1 cellular context compared by ENCODE assay signal in the genomic region with DNA sequence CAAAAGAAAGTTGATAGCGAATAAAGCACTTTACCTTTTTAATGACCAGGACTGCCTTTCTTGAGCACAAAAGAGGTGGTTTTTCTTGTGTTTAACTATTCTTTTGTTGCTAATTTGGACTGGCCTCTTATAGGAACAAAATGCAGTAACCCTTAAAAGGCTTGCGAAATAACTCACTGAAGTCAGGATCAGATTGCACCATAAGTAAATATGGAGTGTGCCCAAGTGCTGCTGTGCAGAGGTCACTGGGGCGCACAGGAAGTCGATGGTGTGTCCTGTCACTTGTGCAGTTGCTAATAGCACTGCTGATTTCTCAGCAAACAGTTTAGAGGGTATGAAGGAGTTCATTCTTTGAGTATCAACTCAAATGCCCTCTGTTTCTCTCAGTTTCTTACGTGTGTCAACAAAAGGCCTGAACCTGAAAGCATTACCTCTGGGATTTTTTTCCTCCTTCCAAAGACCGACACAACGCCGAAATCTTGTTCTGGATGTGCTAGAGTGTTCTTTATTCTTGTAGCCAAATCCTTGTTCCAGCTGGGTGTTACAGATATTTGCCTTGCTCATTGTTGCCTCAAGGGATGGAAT.
TF ChIP-seq lines count a peak whose summit lies in the region.

No MANE protein-coding gene starts in this region.

TF ChIP-seq in HepG2, 621 proteins besides CTCF, POLR2A, EP300 and RAD21 (continued from another document and continues in another):
- TF ChIP-seq, protein P1, sequence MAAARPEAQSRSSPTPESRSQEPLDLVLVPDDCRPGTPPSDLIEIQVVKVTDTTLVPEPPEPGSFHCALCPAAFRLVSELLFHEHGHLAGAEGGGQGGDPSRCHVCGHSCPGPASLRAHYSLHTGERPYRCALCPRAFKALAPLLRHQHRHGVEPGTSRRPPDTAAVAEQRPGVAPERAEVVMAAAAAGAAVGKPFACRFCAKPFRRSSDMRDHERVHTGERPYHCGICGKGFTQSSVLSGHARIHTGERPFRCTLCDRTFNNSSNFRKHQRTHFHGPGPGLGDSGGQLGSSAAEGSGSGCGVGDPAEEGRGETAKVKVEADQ (CRISPR knock-in tag; IDR thresholded peaks at IDR 0.05; ENCODE audit: borderline replicate concordance): 0 out of 2 replicates have a peak, but pooled peaks have one; percentile 66
- TF ChIP-seq RBAK (CRISPR knock-in tag; IDR thresholded peaks at IDR 0.05) (0 out of 2 replicates have a peak, but pooled peaks have one; percentile 72), PLRG1 (conservative IDR thresholded peaks at IDR 0.05) (no peak), ZNF33A (CRISPR knock-in tag; IDR thresholded peaks at IDR 0.05; ENCODE audit: borderline replicate concordance) (no peak), FOXJ3 (CRISPR knock-in tag; IDR thresholded peaks at IDR 0.05; ENCODE audit: borderline replicate concordance) (peak; percentile 95), BORCS8-MEF2B (CRISPR knock-in tag; IDR thresholded peaks at IDR 0.05) (peak; percentile 70; the same call in 1 of the 2 replicates), ZNF383 (CRISPR knock-in tag; IDR thresholded peaks at IDR 0.05; ENCODE audit: borderline replicate concordance) (no peak), ZNF232 (CRISPR knock-in tag; IDR thresholded peaks at IDR 0.05; ENCODE audit: borderline replicate concordance) (no peak; the same call in 1 of the 2 replicates), HNF4A (CRISPR knock-in tag; IDR thresholded peaks at IDR 0.05) (peak; percentile 99), ZNF326 (CRISPR knock-in tag; IDR thresholded peaks at IDR 0.05; ENCODE audit: borderline replicate concordance) (no peak), EHMT2 (IDR thresholded peaks at IDR 0.05; ENCODE audit: borderline replicate concordance, low read depth, low read length) (no peak; the same call in 1 of the 2 replicates), HOXA7 (CRISPR knock-in tag; IDR thresholded peaks at IDR 0.05) (no peak), ZNF33B (CRISPR knock-in tag; IDR thresholded peaks at IDR 0.05) (no peak), ZNF737 (CRISPR knock-in tag; IDR thresholded peaks at IDR 0.05; ENCODE audit: borderline replicate concordance) (no peak), ZSCAN29 (CRISPR knock-in tag; conservative IDR thresholded peaks at IDR 0.05) (peak; percentile 94), ZNF709 (CRISPR knock-in tag; IDR thresholded peaks at IDR 0.05) (no peak), TARDBP (CRISPR knock-in tag; IDR thresholded peaks at IDR 0.05) (peak; percentile 98), RFXAP (CRISPR knock-in tag; IDR thresholded peaks at IDR 0.05; ENCODE audit: borderline replicate concordance) (peak; percentile 95; the same call in 1 of the 2 replicates), FOXP1 (IDR thresholded peaks at IDR 0.05) (peak; percentile 43; the same call in 1 of the 2 replicates), FOXP1 (CRISPR knock-in tag; IDR thresholded peaks at IDR 0.05) (peak; percentile 95), MEF2D (CRISPR knock-in tag; IDR thresholded peaks at IDR 0.05) (peak; percentile 96), ZNF660 (CRISPR knock-in tag; IDR thresholded peaks at IDR 0.05; ENCODE audit: borderline replicate concordance, low read depth) (no peak), ZNF720 (CRISPR knock-in tag; IDR thresholded peaks at IDR 0.05) (no peak), ZNF563 (CRISPR knock-in tag; IDR thresholded peaks at IDR 0.05) (peak; percentile 38; the same call in 1 of the 2 replicates), REL (CRISPR knock-in tag; conservative IDR thresholded peaks at IDR 0.05) (no peak), RBM22 (optimal IDR thresholded peaks at IDR 0.05; ENCODE audit: low read length) (no peak), NFE2 (CRISPR knock-in tag; IDR thresholded peaks at IDR 0.05) (no peak)
- TF ChIP-seq, protein P2, sequence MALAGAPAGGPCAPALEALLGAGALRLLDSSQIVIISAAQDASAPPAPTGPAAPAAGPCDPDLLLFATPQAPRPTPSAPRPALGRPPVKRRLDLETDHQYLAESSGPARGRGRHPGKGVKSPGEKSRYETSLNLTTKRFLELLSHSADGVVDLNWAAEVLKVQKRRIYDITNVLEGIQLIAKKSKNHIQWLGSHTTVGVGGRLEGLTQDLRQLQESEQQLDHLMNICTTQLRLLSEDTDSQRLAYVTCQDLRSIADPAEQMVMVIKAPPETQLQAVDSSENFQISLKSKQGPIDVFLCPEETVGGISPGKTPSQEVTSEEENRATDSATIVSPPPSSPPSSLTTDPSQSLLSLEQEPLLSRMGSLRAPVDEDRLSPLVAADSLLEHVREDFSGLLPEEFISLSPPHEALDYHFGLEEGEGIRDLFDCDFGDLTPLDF (CRISPR knock-in tag; IDR thresholded peaks at IDR 0.05): no peak
- TF ChIP-seq, protein P3, sequence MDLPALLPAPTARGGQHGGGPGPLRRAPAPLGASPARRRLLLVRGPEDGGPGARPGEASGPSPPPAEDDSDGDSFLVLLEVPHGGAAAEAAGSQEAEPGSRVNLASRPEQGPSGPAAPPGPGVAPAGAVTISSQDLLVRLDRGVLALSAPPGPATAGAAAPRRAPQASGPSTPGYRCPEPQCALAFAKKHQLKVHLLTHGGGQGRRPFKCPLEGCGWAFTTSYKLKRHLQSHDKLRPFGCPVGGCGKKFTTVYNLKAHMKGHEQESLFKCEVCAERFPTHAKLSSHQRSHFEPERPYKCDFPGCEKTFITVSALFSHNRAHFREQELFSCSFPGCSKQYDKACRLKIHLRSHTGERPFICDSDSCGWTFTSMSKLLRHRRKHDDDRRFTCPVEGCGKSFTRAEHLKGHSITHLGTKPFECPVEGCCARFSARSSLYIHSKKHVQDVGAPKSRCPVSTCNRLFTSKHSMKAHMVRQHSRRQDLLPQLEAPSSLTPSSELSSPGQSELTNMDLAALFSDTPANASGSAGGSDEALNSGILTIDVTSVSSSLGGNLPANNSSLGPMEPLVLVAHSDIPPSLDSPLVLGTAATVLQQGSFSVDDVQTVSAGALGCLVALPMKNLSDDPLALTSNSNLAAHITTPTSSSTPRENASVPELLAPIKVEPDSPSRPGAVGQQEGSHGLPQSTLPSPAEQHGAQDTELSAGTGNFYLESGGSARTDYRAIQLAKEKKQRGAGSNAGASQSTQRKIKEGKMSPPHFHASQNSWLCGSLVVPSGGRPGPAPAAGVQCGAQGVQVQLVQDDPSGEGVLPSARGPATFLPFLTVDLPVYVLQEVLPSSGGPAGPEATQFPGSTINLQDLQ (CRISPR knock-in tag; IDR thresholded peaks at IDR 0.05): no peak
- TF ChIP-seq, protein P4, sequence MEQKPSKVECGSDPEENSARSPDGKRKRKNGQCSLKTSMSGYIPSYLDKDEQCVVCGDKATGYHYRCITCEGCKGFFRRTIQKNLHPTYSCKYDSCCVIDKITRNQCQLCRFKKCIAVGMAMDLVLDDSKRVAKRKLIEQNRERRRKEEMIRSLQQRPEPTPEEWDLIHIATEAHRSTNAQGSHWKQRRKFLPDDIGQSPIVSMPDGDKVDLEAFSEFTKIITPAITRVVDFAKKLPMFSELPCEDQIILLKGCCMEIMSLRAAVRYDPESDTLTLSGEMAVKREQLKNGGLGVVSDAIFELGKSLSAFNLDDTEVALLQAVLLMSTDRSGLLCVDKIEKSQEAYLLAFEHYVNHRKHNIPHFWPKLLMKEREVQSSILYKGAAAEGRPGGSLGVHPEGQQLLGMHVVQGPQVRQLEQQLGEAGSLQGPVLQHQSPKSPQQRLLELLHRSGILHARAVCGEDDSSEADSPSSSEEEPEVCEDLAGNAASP (CRISPR knock-in tag; IDR thresholded peaks at IDR 0.05; ENCODE audit: borderline replicate concordance): peak; percentile 99
- TF ChIP-seq, protein P5, sequence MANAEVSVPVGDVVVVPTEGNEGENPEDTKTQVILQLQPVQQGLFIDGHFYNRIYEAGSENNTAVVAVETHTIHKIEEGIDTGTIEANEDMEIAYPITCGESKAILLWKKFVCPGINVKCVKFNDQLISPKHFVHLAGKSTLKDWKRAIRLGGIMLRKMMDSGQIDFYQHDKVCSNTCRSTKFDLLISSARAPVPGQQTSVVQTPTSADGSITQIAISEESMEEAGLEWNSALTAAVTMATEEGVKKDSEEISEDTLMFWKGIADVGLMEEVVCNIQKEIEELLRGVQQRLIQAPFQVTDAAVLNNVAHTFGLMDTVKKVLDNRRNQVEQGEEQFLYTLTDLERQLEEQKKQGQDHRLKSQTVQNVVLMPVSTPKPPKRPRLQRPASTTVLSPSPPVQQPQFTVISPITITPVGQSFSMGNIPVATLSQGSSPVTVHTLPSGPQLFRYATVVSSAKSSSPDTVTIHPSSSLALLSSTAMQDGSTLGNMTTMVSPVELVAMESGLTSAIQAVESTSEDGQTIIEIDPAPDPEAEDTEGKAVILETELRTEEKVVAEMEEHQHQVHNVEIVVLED (CRISPR knock-in tag; IDR thresholded peaks at IDR 0.05; ENCODE audit: borderline replicate concordance): peak; percentile 62; the same call in 1 of the 2 replicates
- TF ChIP-seq, protein P6, sequence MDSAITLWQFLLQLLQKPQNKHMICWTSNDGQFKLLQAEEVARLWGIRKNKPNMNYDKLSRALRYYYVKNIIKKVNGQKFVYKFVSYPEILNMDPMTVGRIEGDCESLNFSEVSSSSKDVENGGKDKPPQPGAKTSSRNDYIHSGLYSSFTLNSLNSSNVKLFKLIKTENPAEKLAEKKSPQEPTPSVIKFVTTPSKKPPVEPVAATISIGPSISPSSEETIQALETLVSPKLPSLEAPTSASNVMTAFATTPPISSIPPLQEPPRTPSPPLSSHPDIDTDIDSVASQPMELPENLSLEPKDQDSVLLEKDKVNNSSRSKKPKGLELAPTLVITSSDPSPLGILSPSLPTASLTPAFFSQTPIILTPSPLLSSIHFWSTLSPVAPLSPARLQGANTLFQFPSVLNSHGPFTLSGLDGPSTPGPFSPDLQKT (CRISPR knock-in tag; IDR thresholded peaks at IDR 0.05; ENCODE audit: borderline replicate concordance): no peak
- TF ChIP-seq, protein P7, sequence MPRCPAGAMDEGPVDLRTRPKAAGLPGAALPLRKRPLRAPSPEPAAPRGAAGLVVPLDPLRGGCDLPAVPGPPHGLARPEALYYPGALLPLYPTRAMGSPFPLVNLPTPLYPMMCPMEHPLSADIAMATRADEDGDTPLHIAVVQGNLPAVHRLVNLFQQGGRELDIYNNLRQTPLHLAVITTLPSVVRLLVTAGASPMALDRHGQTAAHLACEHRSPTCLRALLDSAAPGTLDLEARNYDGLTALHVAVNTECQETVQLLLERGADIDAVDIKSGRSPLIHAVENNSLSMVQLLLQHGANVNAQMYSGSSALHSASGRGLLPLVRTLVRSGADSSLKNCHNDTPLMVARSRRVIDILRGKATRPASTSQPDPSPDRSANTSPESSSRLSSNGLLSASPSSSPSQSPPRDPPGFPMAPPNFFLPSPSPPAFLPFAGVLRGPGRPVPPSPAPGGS (CRISPR knock-in tag; IDR thresholded peaks at IDR 0.05): 0 out of 2 replicates have a peak, but pooled peaks have one; percentile 63
- TF ChIP-seq, protein P8, sequence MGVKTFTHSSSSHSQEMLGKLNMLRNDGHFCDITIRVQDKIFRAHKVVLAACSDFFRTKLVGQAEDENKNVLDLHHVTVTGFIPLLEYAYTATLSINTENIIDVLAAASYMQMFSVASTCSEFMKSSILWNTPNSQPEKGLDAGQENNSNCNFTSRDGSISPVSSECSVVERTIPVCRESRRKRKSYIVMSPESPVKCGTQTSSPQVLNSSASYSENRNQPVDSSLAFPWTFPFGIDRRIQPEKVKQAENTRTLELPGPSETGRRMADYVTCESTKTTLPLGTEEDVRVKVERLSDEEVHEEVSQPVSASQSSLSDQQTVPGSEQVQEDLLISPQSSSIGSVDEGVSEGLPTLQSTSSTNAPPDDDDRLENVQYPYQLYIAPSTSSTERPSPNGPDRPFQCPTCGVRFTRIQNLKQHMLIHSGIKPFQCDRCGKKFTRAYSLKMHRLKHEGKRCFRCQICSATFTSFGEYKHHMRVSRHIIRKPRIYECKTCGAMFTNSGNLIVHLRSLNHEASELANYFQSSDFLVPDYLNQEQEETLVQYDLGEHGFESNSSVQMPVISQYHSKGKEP (CRISPR knock-in tag; IDR thresholded peaks at IDR 0.05): no peak
- TF ChIP-seq, protein P9, sequence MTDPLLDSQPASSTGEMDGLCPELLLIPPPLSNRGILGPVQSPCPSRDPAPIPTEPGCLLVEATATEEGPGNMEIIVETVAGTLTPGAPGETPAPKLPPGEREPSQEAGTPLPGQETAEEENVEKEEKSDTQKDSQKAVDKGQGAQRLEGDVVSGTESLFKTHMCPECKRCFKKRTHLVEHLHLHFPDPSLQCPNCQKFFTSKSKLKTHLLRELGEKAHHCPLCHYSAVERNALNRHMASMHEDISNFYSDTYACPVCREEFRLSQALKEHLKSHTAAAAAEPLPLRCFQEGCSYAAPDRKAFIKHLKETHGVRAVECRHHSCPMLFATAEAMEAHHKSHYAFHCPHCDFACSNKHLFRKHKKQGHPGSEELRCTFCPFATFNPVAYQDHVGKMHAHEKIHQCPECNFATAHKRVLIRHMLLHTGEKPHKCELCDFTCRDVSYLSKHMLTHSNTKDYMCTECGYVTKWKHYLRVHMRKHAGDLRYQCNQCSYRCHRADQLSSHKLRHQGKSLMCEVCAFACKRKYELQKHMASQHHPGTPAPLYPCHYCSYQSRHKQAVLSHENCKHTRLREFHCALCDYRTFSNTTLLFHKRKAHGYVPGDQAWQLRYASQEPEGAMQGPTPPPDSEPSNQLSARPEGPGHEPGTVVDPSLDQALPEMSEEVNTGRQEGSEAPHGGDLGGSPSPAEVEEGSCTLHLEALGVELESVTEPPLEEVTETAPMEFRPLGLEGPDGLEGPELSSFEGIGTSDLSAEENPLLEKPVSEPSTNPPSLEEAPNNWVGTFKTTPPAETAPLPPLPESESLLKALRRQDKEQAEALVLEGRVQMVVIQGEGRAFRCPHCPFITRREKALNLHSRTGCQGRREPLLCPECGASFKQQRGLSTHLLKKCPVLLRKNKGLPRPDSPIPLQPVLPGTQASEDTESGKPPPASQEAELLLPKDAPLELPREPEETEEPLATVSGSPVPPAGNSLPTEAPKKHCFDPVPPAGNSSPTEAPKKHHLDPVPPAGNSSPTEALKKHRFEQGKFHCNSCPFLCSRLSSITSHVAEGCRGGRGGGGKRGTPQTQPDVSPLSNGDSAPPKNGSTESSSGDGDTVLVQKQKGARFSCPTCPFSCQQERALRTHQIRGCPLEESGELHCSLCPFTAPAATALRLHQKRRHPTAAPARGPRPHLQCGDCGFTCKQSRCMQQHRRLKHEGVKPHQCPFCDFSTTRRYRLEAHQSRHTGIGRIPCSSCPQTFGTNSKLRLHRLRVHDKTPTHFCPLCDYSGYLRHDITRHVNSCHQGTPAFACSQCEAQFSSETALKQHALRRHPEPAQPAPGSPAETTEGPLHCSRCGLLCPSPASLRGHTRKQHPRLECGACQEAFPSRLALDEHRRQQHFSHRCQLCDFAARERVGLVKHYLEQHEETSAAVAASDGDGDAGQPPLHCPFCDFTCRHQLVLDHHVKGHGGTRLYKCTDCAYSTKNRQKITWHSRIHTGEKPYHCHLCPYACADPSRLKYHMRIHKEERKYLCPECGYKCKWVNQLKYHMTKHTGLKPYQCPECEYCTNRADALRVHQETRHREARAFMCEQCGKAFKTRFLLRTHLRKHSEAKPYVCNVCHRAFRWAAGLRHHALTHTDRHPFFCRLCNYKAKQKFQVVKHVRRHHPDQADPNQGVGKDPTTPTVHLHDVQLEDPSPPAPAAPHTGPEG (CRISPR knock-in tag; IDR thresholded peaks at IDR 0.05): no peak
